Comparison of ENCODE assay signal across 2 cellular contexts in the genomic region with DNA sequence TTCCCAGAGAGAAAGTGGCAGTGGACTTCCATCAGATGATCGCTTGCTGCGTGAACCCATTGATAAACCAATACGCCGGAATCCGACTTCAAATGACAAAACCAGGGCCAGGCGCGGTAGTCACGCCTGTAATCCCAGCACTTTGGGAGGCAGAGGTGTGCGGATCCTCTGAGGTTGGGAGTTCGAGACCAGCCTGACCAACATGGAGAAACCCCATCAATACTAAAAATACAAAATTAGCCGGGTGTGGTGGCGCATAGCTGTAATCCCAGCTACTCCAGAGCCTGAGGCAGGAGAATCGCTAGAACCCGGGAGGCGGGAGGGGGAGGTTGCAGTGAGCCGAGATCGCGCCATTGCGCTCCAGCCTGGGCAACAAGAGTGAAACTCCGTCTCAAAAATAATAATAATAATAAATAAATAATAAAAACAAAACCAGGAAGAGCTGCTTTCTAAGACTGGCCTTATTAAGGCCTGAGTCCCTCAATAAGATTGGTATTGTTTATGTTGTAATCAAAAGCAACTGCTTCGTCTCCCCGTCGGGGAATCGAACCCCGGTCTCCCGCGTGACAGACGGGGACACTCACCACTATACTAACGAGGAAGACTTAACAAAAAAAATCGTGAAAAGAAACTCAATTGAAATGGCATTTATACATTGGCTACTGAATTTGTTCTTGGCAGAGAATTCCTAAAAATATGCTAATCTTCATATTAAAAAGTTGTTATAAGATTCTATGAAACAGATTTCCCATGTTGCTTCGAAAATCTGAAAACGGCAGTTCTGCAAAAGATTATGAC.
TF ChIP-seq lines count a peak whose summit lies in the region.

No MANE protein-coding gene starts in this region.

TF ChIP-seq in HepG2, 621 proteins besides CTCF, POLR2A, EP300 and RAD21 (continued from another document and continues in another):
- TF ChIP-seq, protein P1, sequence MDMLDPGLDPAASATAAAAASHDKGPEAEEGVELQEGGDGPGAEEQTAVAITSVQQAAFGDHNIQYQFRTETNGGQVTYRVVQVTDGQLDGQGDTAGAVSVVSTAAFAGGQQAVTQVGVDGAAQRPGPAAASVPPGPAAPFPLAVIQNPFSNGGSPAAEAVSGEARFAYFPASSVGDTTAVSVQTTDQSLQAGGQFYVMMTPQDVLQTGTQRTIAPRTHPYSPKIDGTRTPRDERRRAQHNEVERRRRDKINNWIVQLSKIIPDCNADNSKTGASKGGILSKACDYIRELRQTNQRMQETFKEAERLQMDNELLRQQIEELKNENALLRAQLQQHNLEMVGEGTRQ (IDR thresholded peaks at IDR 0.05; ENCODE audit: low read depth, low read length) = no peak
- TF ChIP-seq, protein P1 (CRISPR knock-in tag; IDR thresholded peaks at IDR 0.05; ENCODE audit: borderline replicate concordance) = no peak
- TF ChIP-seq MAFF (IDR thresholded peaks at IDR 0.05; ENCODE audit: low read depth, low read length) = no peak
- TF ChIP-seq, protein P2, sequence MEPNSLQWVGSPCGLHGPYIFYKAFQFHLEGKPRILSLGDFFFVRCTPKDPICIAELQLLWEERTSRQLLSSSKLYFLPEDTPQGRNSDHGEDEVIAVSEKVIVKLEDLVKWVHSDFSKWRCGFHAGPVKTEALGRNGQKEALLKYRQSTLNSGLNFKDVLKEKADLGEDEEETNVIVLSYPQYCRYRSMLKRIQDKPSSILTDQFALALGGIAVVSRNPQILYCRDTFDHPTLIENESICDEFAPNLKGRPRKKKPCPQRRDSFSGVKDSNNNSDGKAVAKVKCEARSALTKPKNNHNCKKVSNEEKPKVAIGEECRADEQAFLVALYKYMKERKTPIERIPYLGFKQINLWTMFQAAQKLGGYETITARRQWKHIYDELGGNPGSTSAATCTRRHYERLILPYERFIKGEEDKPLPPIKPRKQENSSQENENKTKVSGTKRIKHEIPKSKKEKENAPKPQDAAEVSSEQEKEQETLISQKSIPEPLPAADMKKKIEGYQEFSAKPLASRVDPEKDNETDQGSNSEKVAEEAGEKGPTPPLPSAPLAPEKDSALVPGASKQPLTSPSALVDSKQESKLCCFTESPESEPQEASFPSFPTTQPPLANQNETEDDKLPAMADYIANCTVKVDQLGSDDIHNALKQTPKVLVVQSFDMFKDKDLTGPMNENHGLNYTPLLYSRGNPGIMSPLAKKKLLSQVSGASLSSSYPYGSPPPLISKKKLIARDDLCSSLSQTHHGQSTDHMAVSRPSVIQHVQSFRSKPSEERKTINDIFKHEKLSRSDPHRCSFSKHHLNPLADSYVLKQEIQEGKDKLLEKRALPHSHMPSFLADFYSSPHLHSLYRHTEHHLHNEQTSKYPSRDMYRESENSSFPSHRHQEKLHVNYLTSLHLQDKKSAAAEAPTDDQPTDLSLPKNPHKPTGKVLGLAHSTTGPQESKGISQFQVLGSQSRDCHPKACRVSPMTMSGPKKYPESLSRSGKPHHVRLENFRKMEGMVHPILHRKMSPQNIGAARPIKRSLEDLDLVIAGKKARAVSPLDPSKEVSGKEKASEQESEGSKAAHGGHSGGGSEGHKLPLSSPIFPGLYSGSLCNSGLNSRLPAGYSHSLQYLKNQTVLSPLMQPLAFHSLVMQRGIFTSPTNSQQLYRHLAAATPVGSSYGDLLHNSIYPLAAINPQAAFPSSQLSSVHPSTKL (CRISPR knock-in tag; IDR thresholded peaks at IDR 0.05) = peak; percentile 35; the same call in 1 of the 2 replicates
- peak; percentile 44; the same call in 1 of the 2 replicates for TF ChIP-seq KDM2A (CRISPR knock-in tag; IDR thresholded peaks at IDR 0.05; ENCODE audit: borderline replicate concordance, low read depth)
- TF ChIP-seq RCOR2 (CRISPR knock-in tag; IDR thresholded peaks at IDR 0.05) = peak; percentile 52
- TF ChIP-seq REPIN1 (CRISPR knock-in tag; IDR thresholded peaks at IDR 0.05; ENCODE audit: borderline replicate concordance, low read depth) = 0 out of 2 replicates have a peak, but pooled peaks have one; percentile 49
- TF ChIP-seq ZNF180 (CRISPR knock-in tag; IDR thresholded peaks at IDR 0.05; ENCODE audit: borderline replicate concordance, low read depth) = no peak
- no peak for TF ChIP-seq NKX3-1 (CRISPR knock-in tag; IDR thresholded peaks at IDR 0.05)
- TF ChIP-seq, protein P3, sequence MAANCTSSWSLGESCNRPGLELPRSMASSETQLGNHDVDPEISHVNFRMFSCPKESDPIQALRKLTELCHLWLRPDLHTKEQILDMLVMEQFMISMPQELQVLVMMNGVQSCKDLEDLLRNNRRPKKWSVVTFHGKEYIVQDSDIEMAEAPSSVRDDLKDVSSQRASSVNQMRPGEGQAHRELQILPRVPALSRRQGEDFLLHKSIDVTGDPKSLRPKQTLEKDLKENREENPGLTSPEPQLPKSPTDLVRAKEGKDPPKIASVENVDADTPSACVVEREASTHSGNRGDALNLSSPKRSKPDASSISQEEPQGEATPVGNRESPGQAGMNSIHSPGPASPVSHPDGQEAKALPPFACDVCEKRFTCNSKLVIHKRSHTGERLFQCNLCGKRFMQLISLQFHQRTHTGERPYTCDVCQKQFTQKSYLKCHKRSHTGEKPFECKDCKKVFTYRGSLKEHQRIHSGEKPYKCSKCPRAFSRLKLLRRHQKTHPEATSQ (CRISPR knock-in tag; IDR thresholded peaks at IDR 0.05; ENCODE audit: borderline replicate concordance) = no peak
- TF ChIP-seq ZNF138 (CRISPR knock-in tag; IDR thresholded peaks at IDR 0.05; ENCODE audit: low read depth) = no peak
- TF ChIP-seq ZNF792 (CRISPR knock-in tag; IDR thresholded peaks at IDR 0.05) = 0 out of 2 replicates have a peak, but pooled peaks have one; percentile 49
- no peak for TF ChIP-seq ZNF780A (CRISPR knock-in tag; IDR thresholded peaks at IDR 0.05)
- TF ChIP-seq ZNF264 (CRISPR knock-in tag; IDR thresholded peaks at IDR 0.05) = no peak
- 0 out of 2 replicates have a peak, but pooled peaks have one; percentile 30 for TF ChIP-seq KMT2B (CRISPR knock-in tag; IDR thresholded peaks at IDR 0.05)
- TF ChIP-seq, protein P4, sequence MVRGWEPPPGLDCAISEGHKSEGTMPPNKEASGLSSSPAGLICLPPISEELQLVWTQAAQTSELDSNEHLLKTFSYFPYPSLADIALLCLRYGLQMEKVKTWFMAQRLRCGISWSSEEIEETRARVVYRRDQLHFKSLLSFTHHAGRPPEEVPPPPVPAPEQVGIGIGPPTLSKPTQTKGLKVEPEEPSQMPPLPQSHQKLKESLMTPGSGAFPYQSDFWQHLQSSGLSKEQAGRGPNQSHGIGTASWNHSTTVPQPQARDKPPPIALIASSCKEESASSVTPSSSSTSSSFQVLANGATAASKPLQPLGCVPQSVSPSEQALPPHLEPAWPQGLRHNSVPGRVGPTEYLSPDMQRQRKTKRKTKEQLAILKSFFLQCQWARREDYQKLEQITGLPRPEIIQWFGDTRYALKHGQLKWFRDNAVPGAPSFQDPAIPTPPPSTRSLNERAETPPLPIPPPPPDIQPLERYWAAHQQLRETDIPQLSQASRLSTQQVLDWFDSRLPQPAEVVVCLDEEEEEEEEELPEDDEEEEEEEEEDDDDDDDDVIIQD (CRISPR knock-in tag; IDR thresholded peaks at IDR 0.05; ENCODE audit: low read depth) = no peak
- TF ChIP-seq CREB1 (IDR thresholded peaks at IDR 0.05) = no peak
- peak; percentile 46; the same call in 1 of the 2 replicates for TF ChIP-seq CREB1 (CRISPR knock-in tag; IDR thresholded peaks at IDR 0.05)
- peak; percentile 41; the same call in 1 of the 2 replicates for TF ChIP-seq MED1 (CRISPR knock-in tag; IDR thresholded peaks at IDR 0.05)

TF ChIP-seq in K562, 482 proteins besides CTCF, POLR2A, EP300 and RAD21 (continued from another document and continues in another):
- TF ChIP-seq, protein P5, sequence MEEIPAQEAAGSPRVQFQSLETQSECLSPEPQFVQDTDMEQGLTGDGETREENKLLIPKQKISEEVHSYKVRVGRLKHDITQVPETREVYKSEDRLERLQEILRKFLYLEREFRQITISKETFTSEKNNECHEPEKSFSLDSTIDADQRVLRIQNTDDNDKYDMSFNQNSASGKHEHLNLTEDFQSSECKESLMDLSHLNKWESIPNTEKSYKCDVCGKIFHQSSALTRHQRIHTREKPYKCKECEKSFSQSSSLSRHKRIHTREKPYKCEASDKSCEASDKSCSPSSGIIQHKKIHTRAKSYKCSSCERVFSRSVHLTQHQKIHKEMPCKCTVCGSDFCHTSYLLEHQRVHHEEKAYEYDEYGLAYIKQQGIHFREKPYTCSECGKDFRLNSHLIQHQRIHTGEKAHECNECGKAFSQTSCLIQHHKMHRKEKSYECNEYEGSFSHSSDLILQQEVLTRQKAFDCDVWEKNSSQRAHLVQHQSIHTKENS (CRISPR knock-in tag; IDR thresholded peaks at IDR 0.05) = no peak
- 0 out of 2 replicates have a peak, but pooled peaks have one; percentile 2 for TF ChIP-seq NFE2 (IDR thresholded peaks at IDR 0.05; ENCODE audit: low read depth)
- TF ChIP-seq, protein P6, sequence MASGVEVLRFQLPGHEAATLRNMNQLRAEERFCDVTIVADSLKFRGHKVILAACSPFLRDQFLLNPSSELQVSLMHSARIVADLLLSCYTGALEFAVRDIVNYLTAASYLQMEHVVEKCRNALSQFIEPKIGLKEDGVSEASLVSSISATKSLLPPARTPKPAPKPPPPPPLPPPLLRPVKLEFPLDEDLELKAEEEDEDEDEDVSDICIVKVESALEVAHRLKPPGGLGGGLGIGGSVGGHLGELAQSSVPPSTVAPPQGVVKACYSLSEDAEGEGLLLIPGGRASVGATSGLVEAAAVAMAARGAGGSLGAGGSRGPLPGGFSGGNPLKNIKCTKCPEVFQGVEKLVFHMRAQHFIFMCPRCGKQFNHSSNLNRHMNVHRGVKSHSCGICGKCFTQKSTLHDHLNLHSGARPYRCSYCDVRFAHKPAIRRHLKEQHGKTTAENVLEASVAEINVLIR (CRISPR knock-in tag; IDR thresholded peaks at IDR 0.05) = no peak
- peak in 1 of 2 experiments; percentile 70; a peak in 1 of 4 replicates for TF ChIP-seq CSDE1 (IDR thresholded peaks at IDR 0.05)
- TF ChIP-seq HCFC1 (IDR thresholded peaks at IDR 0.05; ENCODE audit: low read depth, low read length) = 0 out of 2 replicates have a peak, but pooled peaks have one; percentile 22
- TF ChIP-seq CEBPB (tag; IDR thresholded peaks at IDR 0.05) = peak; percentile 68
- peak; percentile 99 for TF ChIP-seq TBP (optimal IDR thresholded peaks at IDR 0.05; ENCODE audit: low read depth, low read length)
- TF ChIP-seq, protein P7, sequence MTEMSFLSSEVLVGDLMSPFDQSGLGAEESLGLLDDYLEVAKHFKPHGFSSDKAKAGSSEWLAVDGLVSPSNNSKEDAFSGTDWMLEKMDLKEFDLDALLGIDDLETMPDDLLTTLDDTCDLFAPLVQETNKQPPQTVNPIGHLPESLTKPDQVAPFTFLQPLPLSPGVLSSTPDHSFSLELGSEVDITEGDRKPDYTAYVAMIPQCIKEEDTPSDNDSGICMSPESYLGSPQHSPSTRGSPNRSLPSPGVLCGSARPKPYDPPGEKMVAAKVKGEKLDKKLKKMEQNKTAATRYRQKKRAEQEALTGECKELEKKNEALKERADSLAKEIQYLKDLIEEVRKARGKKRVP (CRISPR knock-in tag; IDR thresholded peaks at IDR 0.05) = 0 out of 2 replicates have a peak, but pooled peaks have one; percentile 45
- TF ChIP-seq, protein P8, sequence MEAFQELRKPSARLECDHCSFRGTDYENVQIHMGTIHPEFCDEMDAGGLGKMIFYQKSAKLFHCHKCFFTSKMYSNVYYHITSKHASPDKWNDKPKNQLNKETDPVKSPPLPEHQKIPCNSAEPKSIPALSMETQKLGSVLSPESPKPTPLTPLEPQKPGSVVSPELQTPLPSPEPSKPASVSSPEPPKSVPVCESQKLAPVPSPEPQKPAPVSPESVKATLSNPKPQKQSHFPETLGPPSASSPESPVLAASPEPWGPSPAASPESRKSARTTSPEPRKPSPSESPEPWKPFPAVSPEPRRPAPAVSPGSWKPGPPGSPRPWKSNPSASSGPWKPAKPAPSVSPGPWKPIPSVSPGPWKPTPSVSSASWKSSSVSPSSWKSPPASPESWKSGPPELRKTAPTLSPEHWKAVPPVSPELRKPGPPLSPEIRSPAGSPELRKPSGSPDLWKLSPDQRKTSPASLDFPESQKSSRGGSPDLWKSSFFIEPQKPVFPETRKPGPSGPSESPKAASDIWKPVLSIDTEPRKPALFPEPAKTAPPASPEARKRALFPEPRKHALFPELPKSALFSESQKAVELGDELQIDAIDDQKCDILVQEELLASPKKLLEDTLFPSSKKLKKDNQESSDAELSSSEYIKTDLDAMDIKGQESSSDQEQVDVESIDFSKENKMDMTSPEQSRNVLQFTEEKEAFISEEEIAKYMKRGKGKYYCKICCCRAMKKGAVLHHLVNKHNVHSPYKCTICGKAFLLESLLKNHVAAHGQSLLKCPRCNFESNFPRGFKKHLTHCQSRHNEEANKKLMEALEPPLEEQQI (IDR thresholded peaks at IDR 0.05) = peak; percentile 87
- peak in 1 of 2 experiments; percentile 51; a peak in 1 of 4 replicates for TF ChIP-seq RCOR1 (IDR thresholded peaks at IDR 0.05; ENCODE audit: borderline replicate concordance in 1 of 2, low read depth in 2 of 2, low read length in 2 of 2)
- peak in 1 of 2 experiments; percentile 83; a peak in 2 of 4 replicates for TF ChIP-seq FOXK2 (conservative IDR thresholded peaks at IDR 0.05 in 1 of 2, IDR thresholded peaks at IDR 0.05 in 1 of 2; ENCODE audit: low read depth in 2 of 2)
- TF ChIP-seq PML (IDR thresholded peaks at IDR 0.05; ENCODE audit: low read length) = 0 out of 2 replicates have a peak, but pooled peaks have one; percentile 33
- TF ChIP-seq ZNF696 (CRISPR knock-in tag; conservative IDR thresholded peaks at IDR 0.05) = no peak
- TF ChIP-seq MYBL2 (IDR thresholded peaks at IDR 0.05; ENCODE audit: low read depth) = no peak
- no peak for TF ChIP-seq MYBL2 (CRISPR knock-in tag; IDR thresholded peaks at IDR 0.05; ENCODE audit: borderline replicate concordance)
- peak; percentile 80 for TF ChIP-seq NFIC (IDR thresholded peaks at IDR 0.05)
- TF ChIP-seq ZNF764 (CRISPR knock-in tag; IDR thresholded peaks at IDR 0.05; ENCODE audit: low read depth) = 0 out of 2 replicates have a peak, but pooled peaks have one; percentile 36
- no peak for TF ChIP-seq RBM17 (IDR thresholded peaks at IDR 0.05; ENCODE audit: borderline replicate concordance, low read depth, low read length)
